8 cellular contexts compared by ENCODE assay signal in genomic region chr4:186726440-186727148, GRCh38. TPM values are rescaled to one million over a fixed set of nuclear protein-coding genes. Genes with fewer than 3 reads are reported as not detected.
DNase-seq lines count a peak whose midpoint lies in the region; ATAC-seq and TF ChIP-seq lines count a peak whose summit lies in the region.

No MANE protein-coding gene starts in this region.

- peak; percentile 83 for DNase-seq in EL
- DNase-seq in MM.1S, result peak; percentile 62
- peak in 4 of 7 donors; percentile 30 to 36 (median 30) for DNase-seq in adrenal gland
- DNase-seq in right atrium auricular region (ENCODE audit: low spot score), result no peak
- DNase-seq in prostate gland (ENCODE audit: low spot score), result peak; percentile 76

- H3K4me1 ChIP-seq in MM.1S (ENCODE audit: low read length) (no peaks in the 10 kb centered on the region), adrenal gland (replicated peaks in 1 of 2) (peaks cover 16 to 33% of the 10 kb centered on the region in 2 donors), right atrium auricular region (peaks cover 0 to 20% of the 10 kb centered on the region in 2 donors), prostate gland (replicated peaks) (no peaks in the 10 kb centered on the region)

- peak overlapping the region; percentile 64 for H3K4me3 ChIP-seq in MM.1S (ENCODE audit: low read length)
- H3K4me3 ChIP-seq in adrenal gland, result peak overlapping the region in 1 of 4 donors; percentile 61
- peak overlapping the region; percentile 76 to 77 for H3K4me3 ChIP-seq in right atrium auricular region
- peak overlapping the region; percentile 74 to 80 for H3K4me3 ChIP-seq in prostate gland

- no peaks in the 10 kb centered on the region for H4K20me1 ChIP-seq in MM.1S (ENCODE audit: insufficient read depth, low read length)

- intact Hi-C loops in adrenal gland (cut with DNase I), result no loop called here
- intact Hi-C loops in prostate gland (cut with DNase I), result no loop called here

- no peaks in the 10 kb centered on the region for H3K36me3 ChIP-seq in MM.1S (replicated peaks; ENCODE audit: insufficient read depth, low read length)
- no peaks in the 10 kb centered on the region for H3K36me3 ChIP-seq in adrenal gland (replicated peaks in 1 of 2)
- no peaks in the 10 kb centered on the region for H3K36me3 ChIP-seq in right atrium auricular region
- no peaks in the 10 kb centered on the region for H3K36me3 ChIP-seq in prostate gland

- peak; percentile 42 for TF ChIP-seq CTCF in MM.1S (IDR thresholded peaks at IDR 0.05; ENCODE audit: low read length)
- no peak for TF ChIP-seq CTCF in adrenal gland (IDR thresholded peaks at IDR 0.05)
- TF ChIP-seq CTCF in right atrium auricular region (IDR thresholded peaks at IDR 0.05), result peak in 1 of 2 donors; percentile 44
- TF ChIP-seq CTCF in prostate gland (IDR thresholded peaks at IDR 0.05), result peak in 2 of 4 experiments; percentile 24 to 25

- peak overlapping the region; percentile 81 for H3K27ac ChIP-seq in MM.1S (ENCODE audit: low read length)
- peak overlapping the region in 1 of 5 donors; percentile 62 for H3K27ac ChIP-seq in adrenal gland
- peak overlapping the region; percentile 92 to 97 for H3K27ac ChIP-seq in right atrium auricular region
- H3K27ac ChIP-seq in prostate gland, result peak overlapping the region; percentile 89 to 92

- ATAC-seq in HG03442 (IDR thresholded peaks at IDR 0.05; ENCODE audit: unreplicated experiment) (no peak), GM19395 (IDR thresholded peaks at IDR 0.05; ENCODE audit: unreplicated experiment) (no peak), GM18511 (IDR thresholded peaks at IDR 0.05; ENCODE audit: unreplicated experiment) (no peak)

- no peak for TF ChIP-seq POLR2A in adrenal gland (IDR thresholded peaks at IDR 0.05)
- TF ChIP-seq POLR2A in prostate gland (IDR thresholded peaks at IDR 0.05), result peak; percentile 90

- no peaks in the 10 kb centered on the region for H3K9me2 ChIP-seq in MM.1S (replicated peaks; ENCODE audit: insufficient read depth, low read length)

- H3F3A ChIP-seq in MM.1S (ENCODE audit: insufficient read depth, low read length), result 0 out of 2 replicates have a peak, but pooled peaks cover 5% of the 10 kb centered on the region

- peak overlapping the region; percentile 58 for H3K4me2 ChIP-seq in MM.1S (ENCODE audit: low read depth, low read length)

- H3K9me3 ChIP-seq in MM.1S (replicated peaks; ENCODE audit: insufficient read depth, low read length) (no peaks in the 10 kb centered on the region), adrenal gland (replicated peaks in 1 of 3) (no peaks in the 10 kb centered on the region), right atrium auricular region (no peaks in the 10 kb centered on the region), prostate gland (no peaks in the 10 kb centered on the region)

- H3K79me2 ChIP-seq in MM.1S (ENCODE audit: low read length), result peaks cover 43% of the 10 kb centered on the region

- H3K27me3 ChIP-seq in MM.1S (replicated peaks; ENCODE audit: insufficient read depth, low read length) (no peaks in the 10 kb centered on the region), adrenal gland (peaks cover 47% of the 10 kb centered on the region), right atrium auricular region (no peaks in the 10 kb centered on the region), prostate gland (replicated peaks; ENCODE audit: insufficient read depth) (no peaks in the 10 kb centered on the region)

- 1 to 2% (median 1%) methylated on average over 22 to 79 of the region's 80 CpGs for WGBS in adrenal gland, 4 donors
- WGBS in prostate gland, result under 1% methylated on average over 77 of the region's 80 CpGs

- H3K9ac ChIP-seq in MM.1S (ENCODE audit: low read length), result peak overlapping the region; percentile 92

- H2AFZ ChIP-seq in MM.1S (ENCODE audit: low read length), result peak overlapping the region; percentile 33; the same call in 1 of the 2 replicates

RNA-seq across cellular contexts. Expression of gene FAT1, which starts 2.9 kb away (rescaled TPM):
- total RNA-seq in adrenal gland, result 1 to 10 TPM in 7 of 8 donors, under 1 TPM in 1; 0.79 to 9.8 (median 5.2) TPM
- 1 to 10 TPM; 1.4 to 8.1 (median 7.1) TPM for polyA plus RNA-seq in adrenal gland
- 10 to 100 TPM; 70.3 to 89.5 TPM for total RNA-seq in right atrium auricular region
- 100 to 1,000 TPM; 175 to 215 TPM for total RNA-seq in prostate gland

Comparison
In these comparisons a context has a peak if more than half of its experiments do, and no peak if none do; other contexts are left out.
1. RNA of gene FAT1, which starts 2.9 kb away (total RNA-seq): 175 to 215 TPM in prostate gland and 70.3 to 89.5 TPM in right atrium auricular region; 0.79 to 9.8 TPM in adrenal gland; every median in the first group is over 4 times any median in the second.